7 cellular contexts compared by ENCODE assay signal in genomic region chr4:112592717-112593116, GRCh38.
"Had no signal": no experiment of that assay in that cellular context is flagged by ENCODE, and none has a peak within 500 bp of the region (broad histone marks: within the 10 kb centered on the region; RNA-seq: fewer than 3 reads in every experiment).

No MANE protein-coding gene starts in this region.

- H3K27ac Mint-ChIP-seq: IgD-negative memory B cell had no signal

- H3K27ac ChIP-seq: HL-60 had no signal

- FAIRE-seq: HTR-8/SVneo, K562 had no signal

- DNase-seq: IMR-90, KBM-7, KG1 had no signal

- H3K27me3 Mint-ChIP-seq: IgD-negative memory B cell had no signal

- H3K4me3 Mint-ChIP-seq: IgD-negative memory B cell had no signal

- H3K4me3 ChIP-seq: K562 had no signal
